1 cellular context compared by ENCODE assay signal in the genomic region with DNA sequence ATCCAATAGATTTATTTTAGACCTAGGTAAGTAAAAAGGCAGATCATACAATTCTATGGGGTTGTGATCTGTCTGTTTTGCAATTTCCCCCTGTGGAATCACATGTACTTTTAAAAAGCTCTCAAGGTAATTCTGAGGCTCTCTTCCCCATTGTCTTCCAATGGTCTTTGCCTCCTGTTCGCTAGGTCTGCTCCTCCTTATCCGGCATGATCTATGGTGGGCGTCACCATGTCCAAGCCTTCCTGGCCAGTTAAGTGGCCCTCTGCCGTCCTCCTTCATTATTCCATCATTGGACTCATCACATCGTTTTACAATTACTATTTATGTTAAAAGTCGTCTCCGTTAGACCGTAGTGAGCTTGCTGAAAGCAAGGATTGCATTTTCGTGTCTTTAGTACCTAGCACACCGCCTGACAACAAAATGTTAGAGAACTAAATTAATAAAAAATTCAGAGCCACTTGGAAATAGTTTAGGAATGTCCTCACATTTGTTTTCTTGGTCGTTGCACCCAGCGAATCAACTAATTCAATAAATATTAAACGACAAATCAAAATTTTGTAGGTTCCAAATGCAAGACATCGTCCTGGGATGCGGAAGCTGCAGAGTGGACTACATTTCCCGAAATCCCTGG.
A peak's percentile ranks its signal among the peaks of the same experiment; 100 is the strongest.
TF ChIP-seq lines count a peak whose summit lies in the region.

No MANE protein-coding gene starts in this region.

TF ChIP-seq in HepG2, 621 proteins besides CTCF, POLR2A, EP300 and RAD21 (continued from another document and continues in another):
- TF ChIP-seq JUN (CRISPR knock-in tag; IDR thresholded peaks at IDR 0.05), result no peak
- no peak for TF ChIP-seq ESRRA (CRISPR knock-in tag; IDR thresholded peaks at IDR 0.05; ENCODE audit: low read depth)
- peak; percentile 5; the same call in 1 of the 2 replicates for TF ChIP-seq ZNF501 (CRISPR knock-in tag; IDR thresholded peaks at IDR 0.05)
- TF ChIP-seq ZFP82 (CRISPR knock-in tag; IDR thresholded peaks at IDR 0.05; ENCODE audit: borderline replicate concordance), result 0 out of 2 replicates have a peak, but pooled peaks have one; percentile 65
- no peak for TF ChIP-seq U2AF2 (IDR thresholded peaks at IDR 0.05; ENCODE audit: low read depth, low read length)
- TF ChIP-seq, protein P1, sequence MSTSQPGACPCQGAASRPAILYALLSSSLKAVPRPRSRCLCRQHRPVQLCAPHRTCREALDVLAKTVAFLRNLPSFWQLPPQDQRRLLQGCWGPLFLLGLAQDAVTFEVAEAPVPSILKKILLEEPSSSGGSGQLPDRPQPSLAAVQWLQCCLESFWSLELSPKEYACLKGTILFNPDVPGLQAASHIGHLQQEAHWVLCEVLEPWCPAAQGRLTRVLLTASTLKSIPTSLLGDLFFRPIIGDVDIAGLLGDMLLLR (CRISPR knock-in tag; IDR thresholded peaks at IDR 0.05), result no peak
- TF ChIP-seq AKAP8 (CRISPR knock-in tag; IDR thresholded peaks at IDR 0.05), result no peak; the same call in none of the 2 replicates
- TF ChIP-seq ZFP36L2 (CRISPR knock-in tag; IDR thresholded peaks at IDR 0.05), result no peak
- TF ChIP-seq, protein P2, sequence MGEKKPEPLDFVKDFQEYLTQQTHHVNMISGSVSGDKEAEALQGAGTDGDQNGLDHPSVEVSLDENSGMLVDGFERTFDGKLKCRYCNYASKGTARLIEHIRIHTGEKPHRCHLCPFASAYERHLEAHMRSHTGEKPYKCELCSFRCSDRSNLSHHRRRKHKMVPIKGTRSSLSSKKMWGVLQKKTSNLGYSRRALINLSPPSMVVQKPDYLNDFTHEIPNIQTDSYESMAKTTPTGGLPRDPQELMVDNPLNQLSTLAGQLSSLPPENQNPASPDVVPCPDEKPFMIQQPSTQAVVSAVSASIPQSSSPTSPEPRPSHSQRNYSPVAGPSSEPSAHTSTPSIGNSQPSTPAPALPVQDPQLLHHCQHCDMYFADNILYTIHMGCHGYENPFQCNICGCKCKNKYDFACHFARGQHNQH (CRISPR knock-in tag; IDR thresholded peaks at IDR 0.05), result peak; percentile 8; the same call in 1 of the 2 replicates
- no peak for TF ChIP-seq ZNF468 (CRISPR knock-in tag; IDR thresholded peaks at IDR 0.05)
- TF ChIP-seq, protein P3, sequence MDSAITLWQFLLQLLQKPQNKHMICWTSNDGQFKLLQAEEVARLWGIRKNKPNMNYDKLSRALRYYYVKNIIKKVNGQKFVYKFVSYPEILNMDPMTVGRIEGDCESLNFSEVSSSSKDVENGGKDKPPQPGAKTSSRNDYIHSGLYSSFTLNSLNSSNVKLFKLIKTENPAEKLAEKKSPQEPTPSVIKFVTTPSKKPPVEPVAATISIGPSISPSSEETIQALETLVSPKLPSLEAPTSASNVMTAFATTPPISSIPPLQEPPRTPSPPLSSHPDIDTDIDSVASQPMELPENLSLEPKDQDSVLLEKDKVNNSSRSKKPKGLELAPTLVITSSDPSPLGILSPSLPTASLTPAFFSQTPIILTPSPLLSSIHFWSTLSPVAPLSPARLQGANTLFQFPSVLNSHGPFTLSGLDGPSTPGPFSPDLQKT (CRISPR knock-in tag; IDR thresholded peaks at IDR 0.05; ENCODE audit: borderline replicate concordance), result no peak
- no peak for TF ChIP-seq ZNF432 (CRISPR knock-in tag; IDR thresholded peaks at IDR 0.05; ENCODE audit: borderline replicate concordance)
- TF ChIP-seq ZNF235 (CRISPR knock-in tag; IDR thresholded peaks at IDR 0.05; ENCODE audit: borderline replicate concordance), result no peak
- TF ChIP-seq ZNF747 (CRISPR knock-in tag; IDR thresholded peaks at IDR 0.05; ENCODE audit: borderline replicate concordance), result no peak
- TF ChIP-seq, protein P4, sequence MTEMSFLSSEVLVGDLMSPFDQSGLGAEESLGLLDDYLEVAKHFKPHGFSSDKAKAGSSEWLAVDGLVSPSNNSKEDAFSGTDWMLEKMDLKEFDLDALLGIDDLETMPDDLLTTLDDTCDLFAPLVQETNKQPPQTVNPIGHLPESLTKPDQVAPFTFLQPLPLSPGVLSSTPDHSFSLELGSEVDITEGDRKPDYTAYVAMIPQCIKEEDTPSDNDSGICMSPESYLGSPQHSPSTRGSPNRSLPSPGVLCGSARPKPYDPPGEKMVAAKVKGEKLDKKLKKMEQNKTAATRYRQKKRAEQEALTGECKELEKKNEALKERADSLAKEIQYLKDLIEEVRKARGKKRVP (CRISPR knock-in tag; IDR thresholded peaks at IDR 0.05), result no peak
- no peak for TF ChIP-seq ZNF816 (CRISPR knock-in tag; IDR thresholded peaks at IDR 0.05; ENCODE audit: borderline replicate concordance)
- no peak for TF ChIP-seq CHCHD3 (CRISPR knock-in tag; IDR thresholded peaks at IDR 0.05)
- no peak for TF ChIP-seq ZNF775 (CRISPR knock-in tag; IDR thresholded peaks at IDR 0.05; ENCODE audit: borderline replicate concordance)
- peak; percentile 82 for TF ChIP-seq ZNF335 (CRISPR knock-in tag; IDR thresholded peaks at IDR 0.05)
- TF ChIP-seq, protein P5, sequence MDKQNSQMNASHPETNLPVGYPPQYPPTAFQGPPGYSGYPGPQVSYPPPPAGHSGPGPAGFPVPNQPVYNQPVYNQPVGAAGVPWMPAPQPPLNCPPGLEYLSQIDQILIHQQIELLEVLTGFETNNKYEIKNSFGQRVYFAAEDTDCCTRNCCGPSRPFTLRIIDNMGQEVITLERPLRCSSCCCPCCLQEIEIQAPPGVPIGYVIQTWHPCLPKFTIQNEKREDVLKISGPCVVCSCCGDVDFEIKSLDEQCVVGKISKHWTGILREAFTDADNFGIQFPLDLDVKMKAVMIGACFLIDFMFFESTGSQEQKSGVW (CRISPR knock-in tag; IDR thresholded peaks at IDR 0.05; ENCODE audit: borderline replicate concordance), result no peak
- no peak for TF ChIP-seq ZNF496 (CRISPR knock-in tag; IDR thresholded peaks at IDR 0.05; ENCODE audit: insufficient replicate concordance)
- TF ChIP-seq ZNF101 (CRISPR knock-in tag; IDR thresholded peaks at IDR 0.05; ENCODE audit: borderline replicate concordance, low read depth), result no peak
- no peak for TF ChIP-seq POLR2AphosphoS5 (IDR thresholded peaks at IDR 0.05; ENCODE audit: low read depth, low read length)
- no peak for TF ChIP-seq CBFB (CRISPR knock-in tag; IDR thresholded peaks at IDR 0.05)
- no peak for TF ChIP-seq ZNF292 (CRISPR knock-in tag; IDR thresholded peaks at IDR 0.05; ENCODE audit: borderline replicate concordance, low read depth)
- TF ChIP-seq AGO2 (optimal IDR thresholded peaks at IDR 0.05; ENCODE audit: low read depth, low read length), result no peak
- no peak for TF ChIP-seq ZFP36 (IDR thresholded peaks at IDR 0.05; ENCODE audit: borderline replicate concordance, low read depth, low read length, partially characterized antibody)
- TF ChIP-seq, protein P6, sequence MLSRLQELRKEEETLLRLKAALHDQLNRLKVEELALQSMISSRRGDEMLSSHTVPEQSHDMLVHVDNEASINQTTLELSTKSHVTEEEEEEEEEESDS (CRISPR knock-in tag; IDR thresholded peaks at IDR 0.05; ENCODE audit: borderline replicate concordance), result 0 out of 2 replicates have a peak, but pooled peaks have one; percentile 47
- TF ChIP-seq, protein P7, sequence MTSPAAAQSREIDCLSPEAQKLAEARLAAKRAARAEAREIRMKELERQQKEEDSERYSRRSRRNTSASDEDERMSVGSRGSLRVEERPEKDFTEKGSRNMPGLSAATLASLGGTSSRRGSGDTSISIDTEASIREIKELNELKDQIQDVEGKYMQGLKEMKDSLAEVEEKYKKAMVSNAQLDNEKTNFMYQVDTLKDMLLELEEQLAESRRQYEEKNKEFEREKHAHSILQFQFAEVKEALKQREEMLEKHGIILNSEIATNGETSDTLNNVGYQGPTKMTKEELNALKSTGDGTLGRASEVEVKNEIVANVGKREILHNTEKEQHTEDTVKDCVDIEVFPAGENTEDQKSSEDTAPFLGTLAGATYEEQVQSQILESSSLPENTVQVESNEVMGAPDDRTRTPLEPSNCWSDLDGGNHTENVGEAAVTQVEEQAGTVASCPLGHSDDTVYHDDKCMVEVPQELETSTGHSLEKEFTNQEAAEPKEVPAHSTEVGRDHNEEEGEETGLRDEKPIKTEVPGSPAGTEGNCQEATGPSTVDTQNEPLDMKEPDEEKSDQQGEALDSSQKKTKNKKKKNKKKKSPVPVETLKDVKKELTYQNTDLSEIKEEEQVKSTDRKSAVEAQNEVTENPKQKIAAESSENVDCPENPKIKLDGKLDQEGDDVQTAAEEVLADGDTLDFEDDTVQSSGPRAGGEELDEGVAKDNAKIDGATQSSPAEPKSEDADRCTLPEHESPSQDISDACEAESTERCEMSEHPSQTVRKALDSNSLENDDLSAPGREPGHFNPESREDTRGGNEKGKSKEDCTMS (CRISPR knock-in tag; conservative IDR thresholded peaks at IDR 0.05), result no peak
- TF ChIP-seq KLF15 (CRISPR knock-in tag; IDR thresholded peaks at IDR 0.05; ENCODE audit: borderline replicate concordance), result no peak
- TF ChIP-seq SIX4 (CRISPR knock-in tag; IDR thresholded peaks at IDR 0.05), result no peak
- TF ChIP-seq ZBTB7B (CRISPR knock-in tag; IDR thresholded peaks at IDR 0.05), result peak; percentile 54
- no peak for TF ChIP-seq IRX3 (CRISPR knock-in tag; IDR thresholded peaks at IDR 0.05; ENCODE audit: borderline replicate concordance, low read depth)
- peak; percentile 23; the same call in 1 of the 2 replicates for TF ChIP-seq IRF2 (CRISPR knock-in tag; IDR thresholded peaks at IDR 0.05)
- no peak for TF ChIP-seq PLRG1 (conservative IDR thresholded peaks at IDR 0.05)
- no peak for TF ChIP-seq SOX13 (IDR thresholded peaks at IDR 0.05)
- TF ChIP-seq SOX13 (CRISPR knock-in tag; conservative IDR thresholded peaks at IDR 0.05 in 1 of 2, IDR thresholded peaks at IDR 0.05 in 1 of 2), result peak in 1 of 2 experiments; percentile 48; a peak in 2 of 4 replicates
- TF ChIP-seq ZNF296 (CRISPR knock-in tag; conservative IDR thresholded peaks at IDR 0.05), result no peak
- TF ChIP-seq, protein P8, sequence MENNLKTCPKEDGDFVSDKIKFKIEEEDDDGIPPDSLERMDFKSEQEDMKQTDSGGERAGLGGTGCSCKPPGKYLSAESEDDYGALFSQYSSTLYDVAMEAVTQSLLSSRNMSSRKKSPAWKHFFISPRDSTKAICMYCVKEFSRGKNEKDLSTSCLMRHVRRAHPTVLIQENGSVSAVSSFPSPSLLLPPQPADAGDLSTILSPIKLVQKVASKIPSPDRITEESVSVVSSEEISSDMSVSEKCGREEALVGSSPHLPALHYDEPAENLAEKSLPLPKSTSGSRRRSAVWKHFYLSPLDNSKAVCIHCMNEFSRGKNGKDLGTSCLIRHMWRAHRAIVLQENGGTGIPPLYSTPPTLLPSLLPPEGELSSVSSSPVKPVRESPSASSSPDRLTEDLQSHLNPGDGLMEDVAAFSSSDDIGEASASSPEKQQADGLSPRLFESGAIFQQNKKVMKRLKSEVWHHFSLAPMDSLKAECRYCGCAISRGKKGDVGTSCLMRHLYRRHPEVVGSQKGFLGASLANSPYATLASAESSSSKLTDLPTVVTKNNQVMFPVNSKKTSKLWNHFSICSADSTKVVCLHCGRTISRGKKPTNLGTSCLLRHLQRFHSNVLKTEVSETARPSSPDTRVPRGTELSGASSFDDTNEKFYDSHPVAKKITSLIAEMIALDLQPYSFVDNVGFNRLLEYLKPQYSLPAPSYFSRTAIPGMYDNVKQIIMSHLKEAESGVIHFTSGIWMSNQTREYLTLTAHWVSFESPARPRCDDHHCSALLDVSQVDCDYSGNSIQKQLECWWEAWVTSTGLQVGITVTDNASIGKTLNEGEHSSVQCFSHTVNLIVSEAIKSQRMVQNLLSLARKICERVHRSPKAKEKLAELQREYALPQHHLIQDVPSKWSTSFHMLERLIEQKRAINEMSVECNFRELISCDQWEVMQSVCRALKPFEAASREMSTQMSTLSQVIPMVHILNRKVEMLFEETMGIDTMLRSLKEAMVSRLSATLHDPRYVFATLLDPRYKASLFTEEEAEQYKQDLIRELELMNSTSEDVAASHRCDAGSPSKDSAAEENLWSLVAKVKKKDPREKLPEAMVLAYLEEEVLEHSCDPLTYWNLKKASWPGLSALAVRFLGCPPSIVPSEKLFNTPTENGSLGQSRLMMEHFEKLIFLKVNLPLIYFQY (CRISPR knock-in tag; IDR thresholded peaks at IDR 0.05; ENCODE audit: borderline replicate concordance), result no peak
- TF ChIP-seq ZNF562 (CRISPR knock-in tag; IDR thresholded peaks at IDR 0.05; ENCODE audit: borderline replicate concordance), result no peak
- no peak for TF ChIP-seq PHF8 (CRISPR knock-in tag; IDR thresholded peaks at IDR 0.05)
- TF ChIP-seq ZNF446 (CRISPR knock-in tag; IDR thresholded peaks at IDR 0.05), result no peak
- peak; percentile 26 for TF ChIP-seq ASH2L (IDR thresholded peaks at IDR 0.05; ENCODE audit: insufficient read length, low read depth, low read length)
- no peak for TF ChIP-seq CENPX (CRISPR knock-in tag; IDR thresholded peaks at IDR 0.05)
- no peak for TF ChIP-seq ZNF547 (CRISPR knock-in tag; IDR thresholded peaks at IDR 0.05)
- TF ChIP-seq, protein P9, sequence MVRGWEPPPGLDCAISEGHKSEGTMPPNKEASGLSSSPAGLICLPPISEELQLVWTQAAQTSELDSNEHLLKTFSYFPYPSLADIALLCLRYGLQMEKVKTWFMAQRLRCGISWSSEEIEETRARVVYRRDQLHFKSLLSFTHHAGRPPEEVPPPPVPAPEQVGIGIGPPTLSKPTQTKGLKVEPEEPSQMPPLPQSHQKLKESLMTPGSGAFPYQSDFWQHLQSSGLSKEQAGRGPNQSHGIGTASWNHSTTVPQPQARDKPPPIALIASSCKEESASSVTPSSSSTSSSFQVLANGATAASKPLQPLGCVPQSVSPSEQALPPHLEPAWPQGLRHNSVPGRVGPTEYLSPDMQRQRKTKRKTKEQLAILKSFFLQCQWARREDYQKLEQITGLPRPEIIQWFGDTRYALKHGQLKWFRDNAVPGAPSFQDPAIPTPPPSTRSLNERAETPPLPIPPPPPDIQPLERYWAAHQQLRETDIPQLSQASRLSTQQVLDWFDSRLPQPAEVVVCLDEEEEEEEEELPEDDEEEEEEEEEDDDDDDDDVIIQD (CRISPR knock-in tag; IDR thresholded peaks at IDR 0.05; ENCODE audit: low read depth), result no peak
- TF ChIP-seq, protein P10, sequence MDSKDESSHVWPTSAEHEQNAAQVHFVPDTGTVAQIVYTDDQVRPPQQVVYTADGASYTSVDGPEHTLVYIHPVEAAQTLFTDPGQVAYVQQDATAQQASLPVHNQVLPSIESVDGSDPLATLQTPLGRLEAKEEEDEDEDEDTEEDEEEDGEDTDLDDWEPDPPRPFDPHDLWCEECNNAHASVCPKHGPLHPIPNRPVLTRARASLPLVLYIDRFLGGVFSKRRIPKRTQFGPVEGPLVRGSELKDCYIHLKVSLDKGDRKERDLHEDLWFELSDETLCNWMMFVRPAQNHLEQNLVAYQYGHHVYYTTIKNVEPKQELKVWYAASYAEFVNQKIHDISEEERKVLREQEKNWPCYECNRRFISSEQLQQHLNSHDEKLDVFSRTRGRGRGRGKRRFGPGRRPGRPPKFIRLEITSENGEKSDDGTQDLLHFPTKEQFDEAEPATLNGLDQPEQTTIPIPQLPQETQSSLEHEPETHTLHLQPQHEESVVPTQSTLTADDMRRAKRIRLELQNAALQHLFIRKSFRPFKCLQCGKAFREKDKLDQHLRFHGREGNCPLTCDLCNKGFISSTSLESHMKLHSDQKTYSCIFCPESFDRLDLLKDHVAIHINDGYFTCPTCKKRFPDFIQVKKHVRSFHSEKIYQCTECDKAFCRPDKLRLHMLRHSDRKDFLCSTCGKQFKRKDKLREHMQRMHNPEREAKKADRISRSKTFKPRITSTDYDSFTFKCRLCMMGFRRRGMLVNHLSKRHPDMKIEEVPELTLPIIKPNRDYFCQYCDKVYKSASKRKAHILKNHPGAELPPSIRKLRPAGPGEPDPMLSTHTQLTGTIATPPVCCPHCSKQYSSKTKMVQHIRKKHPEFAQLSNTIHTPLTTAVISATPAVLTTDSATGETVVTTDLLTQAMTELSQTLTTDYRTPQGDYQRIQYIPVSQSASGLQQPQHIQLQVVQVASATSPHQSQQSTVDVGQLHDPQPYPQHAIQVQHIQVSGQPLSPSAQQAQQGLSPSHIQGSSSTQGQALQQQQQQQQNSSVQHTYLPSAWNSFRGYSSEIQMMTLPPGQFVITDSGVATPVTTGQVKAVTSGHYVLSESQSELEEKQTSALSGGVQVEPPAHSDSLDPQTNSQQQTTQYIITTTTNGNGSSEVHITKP (CRISPR knock-in tag; IDR thresholded peaks at IDR 0.05; ENCODE audit: low read depth), result peak; percentile 53
- 0 out of 2 replicates have a peak, but pooled peaks have one; percentile 26 for TF ChIP-seq WIZ (CRISPR knock-in tag; IDR thresholded peaks at IDR 0.05)
- TF ChIP-seq FOXA3 (CRISPR knock-in tag; IDR thresholded peaks at IDR 0.05), result no peak
